Comparison of ENCODE assay signal across 15 cellular contexts in genomic region chr17:72349508-72350472, GRCh38.
DNase-seq lines count a peak whose midpoint lies in the region; TF ChIP-seq lines count a peak whose summit lies in the region.
"Had no signal": no experiment of that assay in that cellular context is flagged by ENCODE, and none has a peak within 500 bp of the region (broad histone marks: within the 10 kb centered on the region; RNA-seq: fewer than 3 reads in every experiment).

No MANE protein-coding gene starts in this region.

- H3K9me3 Mint-ChIP-seq in progenitor cell of endocrine pancreas (ENCODE audit: low read depth) = peaks cover 7% of the 10 kb centered on the region
- H3K9me3 Mint-ChIP-seq in activated CD4-positive, alpha-beta T cell treated with anti-CD3 and anti-CD28 coated beads, Interleukin-2, amount 10 ng/mL, durations not matched to agents 24 days and 14 days = no peaks in the 10 kb centered on the region

- no peak overlapping the region for H3K4me3 Mint-ChIP-seq in progenitor cell of endocrine pancreas (ENCODE audit: low read depth)
- no peak overlapping the region for H3K4me3 Mint-ChIP-seq in activated CD4-positive, alpha-beta T cell treated with anti-CD3 and anti-CD28 coated beads, Interleukin-2, amount 10 ng/mL, durations not matched to agents 24 days and 14 days
- H3K4me3 Mint-ChIP-seq: CD4-positive, CD25-positive, alpha-beta regulatory T cell; HFFc6; natural killer cell treated with Interleukin-12 subunit alpha and Interleukin-12 subunit beta and Interleukin-15 and Interleukin-18, amount 100 ng/mL, for 72 hours had no signal

- H3K36me3 ChIP-seq in HEK293 (ENCODE audit: control insufficient read depth in 2 of 2, insufficient read depth in 1 of 2, low read length in 2 of 2) = no peaks in the 10 kb centered on the region
- H3K36me3 ChIP-seq: Peyer's patch had no signal

- no peak overlapping the region for H3K4me3 ChIP-seq in HEK293 (ENCODE audit: low read depth, low read length)
- H3K4me3 ChIP-seq: Peyer's patch had no signal

- H3K27ac Mint-ChIP-seq in progenitor cell of endocrine pancreas = peak overlapping the region; percentile 5
- no peak overlapping the region for H3K27ac Mint-ChIP-seq in activated CD4-positive, alpha-beta T cell treated with anti-CD3 and anti-CD28 coated beads, Interleukin-2, amount 10 ng/mL, durations not matched to agents 24 days and 14 days
- H3K27ac Mint-ChIP-seq: CD4-positive, CD25-positive, alpha-beta regulatory T cell; HFFc6; natural killer cell treated with Interleukin-12 subunit alpha and Interleukin-12 subunit beta and Interleukin-15 and Interleukin-18, amount 100 ng/mL, for 72 hours had no signal

- no peak overlapping the region; the same call in 1 of the 2 replicates for H3K27ac ChIP-seq in HEK293 (ENCODE audit: extremely low read depth, low read depth, low read length)
- H3K27ac ChIP-seq: parathyroid adenoma, Peyer's patch had no signal

- CTCF ChIA-PET in HEK293 (lab: Yijun Ruan, JAX) = interaction anchor here (0.7 kb wide), 1 partner anchor 78 kb away, joined by 4 read pairs; no protein-coding TSS in a partner anchor

- H3K4me1 Mint-ChIP-seq in progenitor cell of endocrine pancreas (ENCODE audit: low read depth) = peaks cover 10% of the 10 kb centered on the region
- no peaks in the 10 kb centered on the region for H3K4me1 Mint-ChIP-seq in activated CD4-positive, alpha-beta T cell treated with anti-CD3 and anti-CD28 coated beads, Interleukin-2, amount 10 ng/mL, durations not matched to agents 24 days and 14 days
- H3K4me1 Mint-ChIP-seq: CD4-positive, CD25-positive, alpha-beta regulatory T cell had no signal

- peaks cover 38% of the 10 kb centered on the region for H3K27me3 Mint-ChIP-seq in progenitor cell of endocrine pancreas
- H3K27me3 Mint-ChIP-seq in activated CD4-positive, alpha-beta T cell treated with anti-CD3 and anti-CD28 coated beads, Interleukin-2, amount 10 ng/mL, durations not matched to agents 24 days and 14 days = no peaks in the 10 kb centered on the region

- peaks cover 6% of the 10 kb centered on the region for H3K36me3 Mint-ChIP-seq in progenitor cell of endocrine pancreas (ENCODE audit: insufficient read depth)
- H3K36me3 Mint-ChIP-seq in activated CD4-positive, alpha-beta T cell treated with anti-CD3 and anti-CD28 coated beads, Interleukin-2, amount 10 ng/mL, durations not matched to agents 24 days and 14 days (ENCODE audit: low read depth) = no peaks in the 10 kb centered on the region
- H3K36me3 Mint-ChIP-seq: CD4-positive, CD25-positive, alpha-beta regulatory T cell; natural killer cell treated with Interleukin-12 subunit alpha and Interleukin-12 subunit beta and Interleukin-15 and Interleukin-18, amount 100 ng/mL, for 72 hours had no signal

- POLR2A ChIA-PET in HEK293 (lab: Yijun Ruan, JAX) = no interaction called here

- DNase-seq in NCI-H526 treated with DMSO at 0.1 percent for 48 hours (lab: John Stamatoyannopoulos, UW) (peak; percentile 43), cerebellum (ENCODE audit: low spot score) (peak; percentile 51), progenitor cell of endocrine pancreas (ENCODE audit: low spot score, unreplicated experiment) (no peak)
- DNase-seq in activated effector memory CD4-positive, alpha-beta T cell treated with anti-CD3 and anti-CD28 coated beads, Interleukin-2, amount 50 U/mL, for 16 hours = no peak
- no peak for DNase-seq in activated CD4-positive, alpha-beta T cell treated with anti-CD3 and anti-CD28 coated beads, Interleukin-2, amount 10 ng/mL, durations not matched to agents 24 days and 14 days
- DNase-seq in stimulated activated CD4-positive, alpha-beta T cell treated with anti-CD3 and anti-CD28 coated beads, Interleukin-4, amount 100 ng/mL, for 4 hours = no peak
- DNase-seq: activated CD4-positive, alpha-beta T cell treated with anti-CD3 and anti-CD28 coated beads, Interleukin-2, amount 50 U/mL, for 48 hours; activated effector memory CD4-positive, alpha-beta T cell treated with Interleukin-2 at 50 U/mL for 16 hours; CD4-positive, CD25-positive, alpha-beta regulatory T cell; HFFc6; NCI-H2029; Peyer's patch had no signal

- peaks cover 7% of the 10 kb centered on the region for H3K4me1 ChIP-seq in HEK293 (ENCODE audit: control insufficient read depth, insufficient read depth, low read length)
- H3K4me1 ChIP-seq: parathyroid adenoma, Peyer's patch had no signal

- TF ChIP-seq CTCF in HEK293 (tag by site-specific recombination; IDR thresholded peaks at IDR 0.05) = no peak
- no peak for TF ChIP-seq CTCF in progenitor cell of endocrine pancreas (IDR thresholded peaks at IDR 0.05; ENCODE audit: unreplicated experiment)

- intact Hi-C loops in activated CD4-positive, alpha-beta T cell treated with anti-CD3 and anti-CD28 coated beads, Interleukin-2, amount 10 ng/mL, durations not matched to agents 24 days and 14 days (cut with micrococcal nuclease) = no loop called here

- H3K9me3 ChIP-seq in HEK293 (ENCODE audit: control insufficient read depth, insufficient read depth, low read depth, low read length) = no peaks in the 10 kb centered on the region
- H3K9me3 ChIP-seq: Peyer's patch had no signal

TF ChIP-seq in HEK293, 187 proteins besides CTCF, POLR2A, EP300 and RAD21 (continues in another document):
- TF ChIP-seq ZEB2 (tag by site-specific recombination; IDR thresholded peaks at IDR 0.05) = no peak
- no peak for TF ChIP-seq PATZ1 (tag by site-specific recombination; IDR thresholded peaks at IDR 0.05)
- TF ChIP-seq ZNF423 (tag by site-specific recombination; IDR thresholded peaks at IDR 0.05) = no peak
- no peak for TF ChIP-seq ZNF366 (tag by site-specific recombination; conservative IDR thresholded peaks at IDR 0.05)
- no peak for TF ChIP-seq ZNF449 (tag by site-specific recombination; IDR thresholded peaks at IDR 0.05)
- no peak for TF ChIP-seq ZNF350 (tag by site-specific recombination; IDR thresholded peaks at IDR 0.05)
- no peak for TF ChIP-seq ZBTB11 (tag by site-specific recombination; conservative IDR thresholded peaks at IDR 0.05; ENCODE audit: low read depth)
- no peak for TF ChIP-seq FEZF1 (tag by site-specific recombination; IDR thresholded peaks at IDR 0.05)
- TF ChIP-seq GLIS1 (tag by site-specific recombination; IDR thresholded peaks at IDR 0.05) = peak; percentile 54
- no peak for TF ChIP-seq ZBTB21 (tag by site-specific recombination; IDR thresholded peaks at IDR 0.05)
- TF ChIP-seq ZNF664 (tag by site-specific recombination; IDR thresholded peaks at IDR 0.05) = no peak
- TF ChIP-seq ZNF660 (tag by site-specific recombination; IDR thresholded peaks at IDR 0.05) = no peak
- peak; percentile 16; the same call in 1 of the 2 replicates for TF ChIP-seq ZIC2 (tag by site-specific recombination; IDR thresholded peaks at IDR 0.05)
- TF ChIP-seq ZBTB17 (tag by site-specific recombination; IDR thresholded peaks at IDR 0.05) = no peak
- peak; percentile 36; the same call in 1 of the 2 replicates for TF ChIP-seq ZBTB48 (tag by site-specific recombination; IDR thresholded peaks at IDR 0.05)
- TF ChIP-seq ZNF624 (tag by site-specific recombination; IDR thresholded peaks at IDR 0.05) = no peak

Comparison
In these comparisons a context has a peak if more than half of its experiments do, and no peak if none do; other contexts are left out.
1. DNase-seq: peak in NCI-H526 treated with DMSO at 0.1 percent for 48 hours (single experiment) and cerebellum (single experiment); none in progenitor cell of endocrine pancreas (single experiment), activated effector memory CD4-positive, alpha-beta T cell treated with anti-CD3 and anti-CD28 coated beads, Interleukin-2, amount 50 U/mL, for 16 hours (single experiment), activated CD4-positive, alpha-beta T cell treated with anti-CD3 and anti-CD28 coated beads, Interleukin-2, amount 10 ng/mL, durations not matched to agents 24 days and 14 days (single experiment) and stimulated activated CD4-positive, alpha-beta T cell treated with anti-CD3 and anti-CD28 coated beads, Interleukin-4, amount 100 ng/mL, for 4 hours (0 of 2).